Comparison of ENCODE assay signal across 12 cellular contexts in the genomic region with DNA sequence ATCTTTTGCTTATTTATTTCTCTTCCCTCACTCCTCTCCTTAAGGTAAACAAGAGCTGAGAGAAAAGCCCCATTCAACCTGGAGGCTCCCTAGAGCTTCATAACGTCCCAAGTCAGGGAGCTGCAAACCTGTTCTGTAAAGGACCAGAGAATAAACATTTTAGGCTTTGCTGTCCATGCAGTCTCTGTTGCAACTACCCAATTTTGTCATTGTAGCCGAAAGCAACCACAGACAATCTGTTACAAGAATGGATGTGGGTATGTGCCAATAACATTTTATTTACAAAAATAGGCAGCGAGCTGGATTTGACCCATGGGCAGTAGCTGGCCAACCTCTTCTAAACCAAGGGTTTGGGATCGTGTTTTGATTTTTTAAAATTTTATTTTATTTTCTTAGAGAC.
DNase-seq lines count a peak whose midpoint lies in the region; TF ChIP-seq lines count a peak whose summit lies in the region.
"Had no signal": no experiment of that assay in that cellular context is flagged by ENCODE, and none has a peak within 500 bp of the region (broad histone marks: within the 10 kb centered on the region; RNA-seq: fewer than 3 reads in every experiment).

No MANE protein-coding gene starts in this region.

- H3K4me1 ChIP-seq in endodermal cell (ENCODE audit: control insufficient read depth, insufficient read depth, low read length), result no peaks in the 10 kb centered on the region

- DNase-seq in SKM-1 treated with dmso at 0.1 percent for 144 hours (lab: John Stamatoyannopoulos, UW; ENCODE audit: unreplicated experiment), result peak; percentile 0
- DNase-seq in SKM-1 (lab: John Stamatoyannopoulos, UW; ENCODE audit: unreplicated experiment), result no peak
- DNase-seq in NOMO-1 treated with DMSO at 0.1 percent for 48 hours (lab: John Stamatoyannopoulos, UW; ENCODE audit: unreplicated experiment), result peak; percentile 72
- DNase-seq in cerebellum (ENCODE audit: low spot score), result peak; percentile 2
- no peak for DNase-seq in DMS79 (lab: John Stamatoyannopoulos, UW)
- no peak for DNase-seq in NCI-H524 treated with DMSO at 0.1 percent for 48 hours (lab: John Stamatoyannopoulos, UW)
- no peak for DNase-seq in endodermal cell
- DNase-seq in activated CD4-positive, CD25-positive, alpha-beta regulatory T cell treated with anti-CD3 and anti-CD28 coated beads, Interleukin-2, amount 50 U/mL, for 72 hours, result no peak
- DNase-seq: 8988T; Caco-2; CD8-positive, alpha-beta memory T cell had no signal

- TF ChIP-seq CTCF in endodermal cell (conservative IDR thresholded peaks at IDR 0.05), result no peak

- H3K27ac ChIP-seq in endodermal cell (ENCODE audit: low read depth, low read length), result no peak overlapping the region
- H3K27ac ChIP-seq: BLaER1 had no signal

- no peak overlapping the region for H3K9ac ChIP-seq in endodermal cell (ENCODE audit: extremely low read depth, low read length, poor library complexity, severe bottlenecking)
- H3K9ac ChIP-seq: BLaER1 had no signal

- H3K4me1 Mint-ChIP-seq in endodermal cell, result no peaks in the 10 kb centered on the region

- no peaks in the 10 kb centered on the region for H3K36me3 ChIP-seq in endodermal cell (ENCODE audit: control insufficient read depth, insufficient read depth, low read length)
- H3K36me3 ChIP-seq: BLaER1 had no signal

- no peaks in the 10 kb centered on the region for H3K27me3 ChIP-seq in endodermal cell (ENCODE audit: control insufficient read depth, insufficient read depth, low read length, poor library complexity, severe bottlenecking)
- H3K27me3 ChIP-seq: BLaER1 had no signal

- peaks cover 2% of the 10 kb centered on the region for H3K36me3 Mint-ChIP-seq in endodermal cell (ENCODE audit: low read depth)
- H3K36me3 Mint-ChIP-seq: CD8-positive, alpha-beta memory T cell had no signal

- H3K27ac Mint-ChIP-seq in endodermal cell, result no peak overlapping the region

- H3K9me3 Mint-ChIP-seq in endodermal cell, result peaks cover 45% of the 10 kb centered on the region
- H3K9me3 Mint-ChIP-seq: CD8-positive, alpha-beta memory T cell had no signal

- WGBS in endodermal cell (ENCODE audit: insufficient coverage in 1 of 2, insufficient read length in 1 of 2), 2 experiments, result 86% methylated on average over 3 of the region's 4 CpGs; no CpG with 5 or more reads in 1 of the 2 experiments

- H3K27me3 Mint-ChIP-seq in endodermal cell (ENCODE audit: insufficient read depth), result no peaks in the 10 kb centered on the region

- H3K4me3 ChIP-seq in endodermal cell (ENCODE audit: low read length), result no peak overlapping the region
- H3K4me3 ChIP-seq: BLaER1 had no signal

- no peak overlapping the region for H3K4me3 Mint-ChIP-seq in endodermal cell
- H3K4me3 Mint-ChIP-seq: CD8-positive, alpha-beta memory T cell had no signal

- no peaks in the 10 kb centered on the region for H3K9me3 ChIP-seq in endodermal cell (ENCODE audit: control insufficient read depth, low read length)
- H3K9me3 ChIP-seq: Caco-2 had no signal

Comparison
In these comparisons a context has a peak if more than half of its experiments do, and no peak if none do; other contexts are left out.
1. DNase-seq: peak in SKM-1 treated with dmso at 0.1 percent for 144 hours (single experiment), NOMO-1 treated with DMSO at 0.1 percent for 48 hours (single experiment) and cerebellum (single experiment); none in SKM-1 (single experiment), DMS79 (single experiment), NCI-H524 treated with DMSO at 0.1 percent for 48 hours (single experiment), endodermal cell (single experiment) and activated CD4-positive, CD25-positive, alpha-beta regulatory T cell treated with anti-CD3 and anti-CD28 coated beads, Interleukin-2, amount 50 U/mL, for 72 hours (single experiment).